In genomic region chr19:29724741-29725140, GRCh38 we compare ENCODE assay signal across 10 cellular contexts. TPM values are rescaled to one million over a fixed set of nuclear protein-coding genes. Genes with fewer than 3 reads are reported as not detected.
A peak's percentile ranks its signal among the peaks of the same experiment; 100 is the strongest.
DNase-seq lines count a peak whose midpoint lies in the region; ATAC-seq, FAIRE-seq and TF ChIP-seq lines count a peak whose summit lies in the region.
"Had no signal": no experiment of that assay in that cellular context is flagged by ENCODE, and none has a peak within 500 bp of the region (broad histone marks: within the 10 kb centered on the region; RNA-seq: fewer than 3 reads in every experiment).

No MANE protein-coding gene starts in this region.

- H3K4me3 ChIP-seq in heart right ventricle (peak overlapping the region in 7 of 10 donors; percentile 18 to 47 (median 43)), astrocyte of the cerebellum (ENCODE audit: low read depth, low read length) (peak overlapping the region; percentile 34)
- H3K4me3 ChIP-seq: SJSA1 had no signal

- no peak overlapping the region for H3K27ac Mint-ChIP-seq in mesothelial cell of epicardium
- no peak overlapping the region for H3K27ac Mint-ChIP-seq in type B pancreatic cell

- no peaks in the 10 kb centered on the region for H3K9me3 Mint-ChIP-seq in mesothelial cell of epicardium
- no peaks in the 10 kb centered on the region for H3K9me3 Mint-ChIP-seq in type B pancreatic cell

- DNase-seq in heart right ventricle (no peak), Right ventricle myocardium inferior (ENCODE audit: missing footprints) (no peak), astrocyte of the cerebellum (ENCODE audit: low read depth) (no peak), mesothelial cell of epicardium (ENCODE audit: low spot score in 2 of 2, unreplicated experiment in 2 of 2) (no peak), type B pancreatic cell (ENCODE audit: extremely low spot score, unreplicated experiment) (no peak), NCI-H2171 treated with DMSO at 0.1 percent for 48 hours (lab: John Stamatoyannopoulos, UW) (no peak), urothelium cell line (ENCODE audit: low spot score) (no peak), NCI-H2171 (lab: John Stamatoyannopoulos, UW) (no peak)
- DNase-seq: NCI-H524 treated with DMSO at 0.1 percent for 48 hours had no signal

- ATAC-seq in heart right ventricle (no peak), Right ventricle myocardium inferior (no peak)

- peaks cover 3 to 16% (median 11%) of the 10 kb centered on the region in 9 donors for H3K4me1 ChIP-seq in heart right ventricle
- H3K4me1 ChIP-seq: SJSA1 had no signal

- H3K27me3 ChIP-seq in heart right ventricle: peaks cover 0 to 58% (median 33%) of the 10 kb centered on the region in 7 donors

- H3K9me3 ChIP-seq in heart right ventricle: no peaks in the 10 kb centered on the region
- H3K9me3 ChIP-seq: SJSA1 had no signal

- 42 to 45% methylated on average over 14 of the region's 14 CpGs for WGBS in heart right ventricle, 2 donors

- in situ Hi-C loops in astrocyte of the cerebellum (cut with HindIII; ENCODE audit: low sequenced_read_pairs): no loop called here

- H3K36me3 ChIP-seq in heart right ventricle: no peaks in the 10 kb centered on the region
- H3K36me3 ChIP-seq: SJSA1 had no signal

- intact Hi-C loops in heart right ventricle (cut with DNase I): loop anchor here in 1 of 10 donors (10.0 kb wide), 1 partner anchor 930 kb away; no protein-coding TSS in a partner anchor
- intact Hi-C loops in Right ventricle myocardium inferior (cut with DNase I): no loop called here

- H3K4me3 Mint-ChIP-seq in mesothelial cell of epicardium (peak overlapping the region; percentile 65), type B pancreatic cell (peak overlapping the region; percentile 79)

- no peaks in the 10 kb centered on the region for H3K36me3 Mint-ChIP-seq in mesothelial cell of epicardium
- no peaks in the 10 kb centered on the region for H3K36me3 Mint-ChIP-seq in type B pancreatic cell

- TF ChIP-seq CTCF in heart right ventricle (IDR thresholded peaks at IDR 0.05): no peak
- no peak for TF ChIP-seq CTCF in astrocyte of the cerebellum (IDR thresholded peaks at IDR 0.05; ENCODE audit: low read depth, low read length, missing control alignments)
- no peak for TF ChIP-seq CTCF in mesothelial cell of epicardium (IDR thresholded peaks at IDR 0.05; ENCODE audit: unreplicated experiment)
- peak; percentile 8 for TF ChIP-seq CTCF in type B pancreatic cell (conservative IDR thresholded peaks at IDR 0.05)

- H3K27ac ChIP-seq in heart right ventricle: no peak overlapping the region
- H3K27ac ChIP-seq: SJSA1 had no signal

- no peak for FAIRE-seq in urothelium cell line (lab: Jason Lieb, UNC)

- H3K27me3 Mint-ChIP-seq in mesothelial cell of epicardium (ENCODE audit: low read depth): peaks cover 19% of the 10 kb centered on the region
- H3K27me3 Mint-ChIP-seq in type B pancreatic cell: peaks cover 48% of the 10 kb centered on the region

- H3K4me1 Mint-ChIP-seq in mesothelial cell of epicardium: peaks cover 11% of the 10 kb centered on the region
- peaks cover 8% of the 10 kb centered on the region for H3K4me1 Mint-ChIP-seq in type B pancreatic cell (ENCODE audit: unreplicated experiment)

RNA-seq across cellular contexts. Expression of gene C19orf12, which starts 9.7 kb away (rescaled TPM):
- total RNA-seq in heart right ventricle (10 to 100 TPM; 30.3 to 83.3 (median 40.0) TPM), Right ventricle myocardium inferior (64.2 TPM), mesothelial cell of epicardium (26.9 to 29.8 TPM (median 27.1 TPM) in 3 replicates), type B pancreatic cell (ENCODE audit: low replicate concordance) (18.0 and 23.9 TPM in 2 replicates)
- 10 to 100 TPM; 26.7 to 34.8 TPM for polyA plus RNA-seq in heart right ventricle

RNA-seq across cellular contexts. Expression of gene PLEKHF1, which starts 59.5 kb away (rescaled TPM):
- 10 to 100 TPM in 9 of 10 donors, 1 to 10 TPM in 1; 7.0 to 38.8 (median 16.5) TPM for total RNA-seq in heart right ventricle
- 10 to 100 TPM; 38.8 to 47.9 TPM for polyA plus RNA-seq in heart right ventricle
- total RNA-seq in Right ventricle myocardium inferior: 43.6 TPM
- 0.47 to 0.92 TPM (median 0.64 TPM) in 3 replicates for total RNA-seq in mesothelial cell of epicardium
- total RNA-seq in type B pancreatic cell (ENCODE audit: low replicate concordance): 6.3 and 16.9 TPM in 2 replicates
